23 cellular contexts compared by ENCODE assay signal in the genomic region with DNA sequence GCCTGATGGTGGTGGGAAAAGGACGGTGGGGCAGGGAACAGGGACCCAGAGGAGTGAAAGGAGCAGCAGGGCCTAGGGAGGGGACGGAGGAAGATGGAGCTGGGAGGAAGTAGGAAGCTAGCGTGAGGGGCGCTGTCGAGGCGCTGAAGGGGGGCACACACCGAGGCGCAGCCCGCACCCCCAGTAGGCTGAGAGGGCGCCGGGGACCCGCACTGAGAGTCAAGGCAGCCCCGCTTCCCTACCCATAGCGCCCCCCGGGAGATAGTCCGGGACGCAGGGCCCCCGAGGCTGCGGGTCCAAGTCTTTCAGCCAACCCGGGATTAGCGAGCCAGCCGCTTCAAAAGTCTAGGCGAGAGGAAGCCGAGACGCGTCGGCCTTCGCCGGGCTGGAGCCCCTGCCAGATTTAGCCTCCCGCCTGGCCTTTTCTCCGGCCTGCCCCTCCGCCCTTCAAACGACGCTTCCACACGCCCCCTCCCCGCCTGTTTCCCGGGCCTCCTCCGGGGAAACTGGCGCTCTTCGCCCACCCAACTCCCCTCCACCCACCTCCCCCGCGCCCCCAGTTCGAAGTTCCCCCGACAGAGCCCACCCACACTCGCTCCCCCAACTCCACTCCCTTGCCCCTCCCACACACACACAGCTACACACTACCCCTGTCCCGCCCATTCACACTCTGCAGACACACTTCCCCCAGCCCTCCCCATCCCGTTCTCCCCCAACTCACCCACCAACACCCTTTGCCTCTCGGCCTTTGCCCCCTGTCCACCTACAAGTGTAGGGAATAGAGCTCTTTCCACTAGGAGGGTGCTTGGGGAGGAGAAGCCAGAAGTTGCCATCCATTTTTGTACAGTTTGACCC. TPM values are rescaled to one million over a fixed set of nuclear protein-coding genes. Genes with fewer than 3 reads are reported as not detected.
DNase-seq lines count a peak whose midpoint lies in the region; ATAC-seq, FAIRE-seq and TF ChIP-seq lines count a peak whose summit lies in the region.
"Had no signal": no experiment of that assay in that cellular context is flagged by ENCODE, and none has a peak within 500 bp of the region (broad histone marks: within the 10 kb centered on the region; RNA-seq: fewer than 3 reads in every experiment).

No MANE protein-coding gene starts in this region.

- 5% methylated on average over 27 of the region's 48 CpGs; no CpG with 5 or more reads in 1 of the 2 experiments for WGBS in H1 (ENCODE audit: extremely low coverage in 1 of 2, insufficient coverage in 1 of 2, insufficient read length in 1 of 2, insufficient replicate concordance in 2 of 2, low coverage in 1 of 2, low lambda C conversion rate in 2 of 2, missing lambda C conversion rate in 1 of 2), 2 experiments
- WGBS in suprapubic skin = 14% methylated on average over 41 of the region's 48 CpGs

- no peak overlapping the region for H2BK120ac ChIP-seq in H1 (replicated peaks; ENCODE audit: low read depth, low read length)

- TF ChIP-seq CTCF in H1 (IDR thresholded peaks at IDR 0.05; ENCODE audit: control extremely low read depth in 1 of 3, insufficient read depth in 1 of 3, low read depth in 1 of 3, low read length in 3 of 3) (peak; percentile 18 to 57 (median 56); a peak in 3 of 4 replicates), suprapubic skin (IDR thresholded peaks at IDR 0.05) (no peak)

- no peak overlapping the region for H3K27ac Mint-ChIP-seq in activated naive CD8-positive, alpha-beta T cell treated with anti-CD3 and anti-CD28 coated beads for 36 hours
- H3K27ac Mint-ChIP-seq: activated CD4-positive, alpha-beta T cell treated with anti-CD3 and anti-CD28 coated beads, Interleukin-2, amount 10 ng/mL, durations not matched to agents 24 days and 14 days; CD4-positive, CD25-positive, alpha-beta regulatory T cell; memory B cell; stimulated activated naive B cell treated with anti-CD40 and anti-IgM and Interleukin-4, amounts not matched to agents 10 μg/mL and 1 μg/mL and 100 μg/mL, for 72 hours had no signal

- H4K8ac ChIP-seq in H1 (ENCODE audit: extremely low read depth, insufficient read depth, low read length) = no peak overlapping the region

- H4K91ac ChIP-seq in H1 (replicated peaks; ENCODE audit: insufficient read length, low read length) = no peak overlapping the region

- H3K14ac ChIP-seq in H1 (ENCODE audit: insufficient read length) = no peak overlapping the region

- TF ChIP-seq EP300 in H1 (IDR thresholded peaks at IDR 0.05; ENCODE audit: borderline replicate concordance in 1 of 2, low read depth in 2 of 2, low read length in 2 of 2) (no peak), suprapubic skin (IDR thresholded peaks at IDR 0.05) (no peak)

- H3K4me1 ChIP-seq in H1 (replicated peaks in 1 of 4; ENCODE audit: control insufficient read depth in 3 of 4, insufficient read depth in 4 of 4, low read length in 3 of 4) (peaks cover 10 to 23% (median 15%) of the 10 kb centered on the region in 4 experiments), suprapubic skin (peaks cover 19% of the 10 kb centered on the region)

- peak overlapping the region; percentile 47 for H3K4ac ChIP-seq in H1 (replicated peaks; ENCODE audit: insufficient read length, low read depth, low read length)

- no peak for TF ChIP-seq POLR2A in H1 (IDR thresholded peaks at IDR 0.05; ENCODE audit: control extremely low read depth in 1 of 2, low read depth in 2 of 2, low read length in 2 of 2)
- TF ChIP-seq POLR2A in suprapubic skin (IDR thresholded peaks at IDR 0.05) = no peak

- CTCF ChIA-PET in H1 (lab: Charles Lee; ENCODE audit: partially characterized antibody) = interaction anchor here (0.7 to 2.5 kb wide), 7 partner anchors 10 to 350 kb away, joined by 3 to 9 read pairs (median 3); no protein-coding TSS in a partner anchor

- H3K56ac ChIP-seq in H1 (replicated peaks; ENCODE audit: insufficient read length, low read depth, low read length) = no peak overlapping the region

- peaks cover 92% of the 10 kb centered on the region for H3K27me3 Mint-ChIP-seq in activated naive CD8-positive, alpha-beta T cell treated with anti-CD3 and anti-CD28 coated beads for 36 hours

- H2AK5ac ChIP-seq in H1 (ENCODE audit: low read depth, low read length) = no peak overlapping the region

- no peak overlapping the region for H3K4me3 Mint-ChIP-seq in activated naive CD8-positive, alpha-beta T cell treated with anti-CD3 and anti-CD28 coated beads for 36 hours
- H3K4me3 Mint-ChIP-seq: activated CD4-positive, alpha-beta T cell treated with anti-CD3 and anti-CD28 coated beads, Interleukin-2, amount 10 ng/mL, durations not matched to agents 24 days and 14 days; CD4-positive, CD25-positive, alpha-beta regulatory T cell; memory B cell had no signal

- intact Hi-C loops in left ventricle myocardium superior (cut with micrococcal nuclease) = no loop called here
- intact Hi-C loops in left cardiac atrium (cut with DNase I) = loop anchor here in 1 of 2 donors (5.0 to 10.0 kb wide), 3 partner anchors 48 to 735 kb away; no protein-coding TSS in a partner anchor

- no peaks in the 10 kb centered on the region for H3K36me3 ChIP-seq in H1 (ENCODE audit: control insufficient read depth in 2 of 4, insufficient read depth in 4 of 4, low read length in 3 of 4)
- no peaks in the 10 kb centered on the region for H3K36me3 ChIP-seq in suprapubic skin
- H3K36me3 ChIP-seq: MG63, neutrophil, transverse colon had no signal

- H3K18ac ChIP-seq in H1 (ENCODE audit: extremely low read depth, low read length) = no peak overlapping the region

- 0 out of 2 replicates have a peak overlapping the region, but pooled peaks have one; percentile 25 for H2AFZ ChIP-seq in H1 (ENCODE audit: low read length)

- H3K27me3 ChIP-seq in H1 (replicated peaks in 1 of 4; ENCODE audit: control insufficient read depth in 3 of 4, extremely low read depth in 1 of 4, insufficient read depth in 3 of 4, low read length in 3 of 4) = peaks cover 46 to 89% (median 81%) of the 10 kb centered on the region in 4 experiments
- peaks cover 83% of the 10 kb centered on the region for H3K27me3 ChIP-seq in suprapubic skin

- POLR2A ChIA-PET in H1 (lab: Charles Lee; ENCODE audit: partially characterized antibody) = interaction anchor here (3.3 kb wide), 1 partner anchor 9 kb away, joined by 13 read pairs; the partner anchor contains the start of gene PROX1

- no peaks in the 10 kb centered on the region for H3K79me1 ChIP-seq in H1 (ENCODE audit: low read depth, low read length)

- DNase-seq in left ventricle myocardium superior (peak; percentile 26), left cardiac atrium (no peak), H1 (ENCODE audit: low read depth in 1 of 2, low spot score in 2 of 2) (peak in 1 of 2 experiments; percentile 81), left kidney (ENCODE audit: low read depth, low spot score) (peak; percentile 75), suprapubic skin (ENCODE audit: low spot score in 2 of 2) (no peak), NCI-H2081 treated with DMSO at 0.1 percent for 48 hours (lab: John Stamatoyannopoulos, UW) (no peak)
- DNase-seq in activated naive CD8-positive, alpha-beta T cell treated with anti-CD3 and anti-CD28 coated beads for 36 hours = no peak
- no peak for DNase-seq in NK-92 treated with Interleukin-12 subunit alpha and Interleukin-12 subunit beta, amount 100 ng/mL, for 24 hours (lab: John Stamatoyannopoulos, UW)
- DNase-seq: activated CD4-positive, alpha-beta T cell treated with anti-CD3 and anti-CD28 coated beads, Interleukin-2, amount 10 ng/mL, durations not matched to agents 24 days and 14 days; activated naive CD4-positive, alpha-beta T cell treated with Interleukin-2 at 50 U/mL for 16 hours; CD4-positive, CD25-positive, alpha-beta regulatory T cell; foreskin melanocyte; IMR-90; MG63; NCI-H1694 treated with DMSO at 0.1 percent for 48 hours; NCI-H446; stimulated activated naive B cell treated with anti-CD40 and anti-IgM and Interleukin-4, amounts not matched to agents 10 μg/mL and 1 μg/mL and 100 μg/mL, for 72 hours; transverse colon had no signal

- peaks cover 0 to 10% of the 10 kb centered on the region in 2 experiments for H4K20me1 ChIP-seq in H1 (replicated peaks in 1 of 2; ENCODE audit: control insufficient read depth in 1 of 2, insufficient read depth in 2 of 2, low read length in 2 of 2)

- H2BK5ac ChIP-seq in H1 (ENCODE audit: low read depth, low read length) = no peak overlapping the region; the same call in 1 of the 2 replicates

- FAIRE-seq in H1 (lab: Jason Lieb, UNC) = no peak
- FAIRE-seq: colon, islet of Langerhans had no signal

- peaks cover 4% of the 10 kb centered on the region for H3K9me3 Mint-ChIP-seq in activated naive CD8-positive, alpha-beta T cell treated with anti-CD3 and anti-CD28 coated beads for 36 hours

- H2BK12ac ChIP-seq in H1 (ENCODE audit: low read depth, low read length) = 0 out of 2 replicates have a peak overlapping the region, but pooled peaks have one; percentile 50

- no peak overlapping the region; the same call in 1 of the 2 replicates for H2BK15ac ChIP-seq in H1 (ENCODE audit: low read length)

- no peak overlapping the region for H2BK20ac ChIP-seq in H1 (ENCODE audit: low read length)

- peaks cover 3% of the 10 kb centered on the region for H3K4me1 Mint-ChIP-seq in activated naive CD8-positive, alpha-beta T cell treated with anti-CD3 and anti-CD28 coated beads for 36 hours
- H3K4me1 Mint-ChIP-seq: activated CD4-positive, alpha-beta T cell treated with anti-CD3 and anti-CD28 coated beads, Interleukin-2, amount 10 ng/mL, durations not matched to agents 24 days and 14 days had no signal

- 0 out of 4 replicates have a peak, but pooled peaks of 1 of the 2 experiments have one; percentile 4 for TF ChIP-seq RAD21 in H1 (IDR thresholded peaks at IDR 0.05 in 1 of 2, conservative IDR thresholded peaks at IDR 0.05 in 1 of 2; ENCODE audit: low read depth in 2 of 2, low read length in 2 of 2)

- no peak overlapping the region for H3K23ac ChIP-seq in H1 (ENCODE audit: insufficient read length)

- H3K27ac ChIP-seq in H1 (ENCODE audit: low read depth, low read length) (no peak overlapping the region), suprapubic skin (no peak overlapping the region)
- H3K27ac ChIP-seq: epithelial cell of prostate, neutrophil, transverse colon had no signal

- H3K4me2 ChIP-seq in H1 (ENCODE audit: insufficient read depth in 1 of 2, low read depth in 2 of 2, low read length in 2 of 2) = peak overlapping the region; percentile 79 to 82

- no peak for ATAC-seq in left ventricle myocardium superior
- no peak for ATAC-seq in left cardiac atrium
- ATAC-seq: stimulated activated naive B cell treated with anti-CD40 and anti-IgM and Interleukin-4, amounts not matched to agents 10 μg/mL and 1 μg/mL and 100 μg/mL, for 72 hours had no signal

- no peaks in the 10 kb centered on the region for H3K9me3 ChIP-seq in H1 (ENCODE audit: insufficient read depth in 2 of 2, low read depth in 1 of 2, low read length in 1 of 2)
- no peaks in the 10 kb centered on the region for H3K9me3 ChIP-seq in suprapubic skin
- H3K9me3 ChIP-seq: MG63, neutrophil, transverse colon had no signal

- no peak overlapping the region for H4K5ac ChIP-seq in H1 (ENCODE audit: insufficient read length, low read depth, low read length)

- H3K79me2 ChIP-seq in H1 (ENCODE audit: control insufficient read depth in 1 of 2, insufficient read depth in 2 of 2, low read length in 2 of 2) = no peaks in the 10 kb centered on the region

- no peak overlapping the region for H3K9ac ChIP-seq in H1 (replicated peaks in 1 of 4; ENCODE audit: extremely low read depth in 1 of 4, low read depth in 3 of 4, low read length in 3 of 4)

- H3K4me3 ChIP-seq in H1 (ENCODE audit: extremely low read depth in 1 of 4, insufficient read depth in 2 of 4, low read depth in 3 of 4, low read length in 4 of 4) = peak overlapping the region; percentile 42 to 66 (median 46)
- H3K4me3 ChIP-seq in suprapubic skin = peak overlapping the region; percentile 9
- H3K4me3 ChIP-seq: MG63, transverse colon had no signal

- H3K36me3 Mint-ChIP-seq in activated naive CD8-positive, alpha-beta T cell treated with anti-CD3 and anti-CD28 coated beads for 36 hours = no peaks in the 10 kb centered on the region
- H3K36me3 Mint-ChIP-seq: CD4-positive, CD25-positive, alpha-beta regulatory T cell had no signal

- peaks cover 22% of the 10 kb centered on the region for H3K23me2 ChIP-seq in H1 (ENCODE audit: low read depth, low read length)

RNA-seq across cellular contexts. Expression of gene PROX1, which starts 7.8 kb away (rescaled TPM):
- 95.0 TPM for total RNA-seq in left ventricle myocardium superior
- total RNA-seq in left cardiac atrium = 10 to 100 TPM; 59.5 to 77.9 TPM
- 1.5 and 2.0 TPM in 2 replicates for total RNA-seq in H1 (2021; fragmentation: NEBNext Ultra II Directional; extraction: Animal tissue kit (Norgen Biotek cat#: 25700))
- 0.30 and 0.82 TPM in 2 replicates for polyA plus RNA-seq in H1 (2011; rRNA removed)
- 0.30 TPM for polyA plus RNA-seq in H1 (2011; cell fraction: cytosol; rRNA removed)
- polyA plus RNA-seq in H1 (2011; cell fraction: nucleus; rRNA removed) = 0.80 TPM
- 0.33 to 0.96 TPM (median 0.75 TPM) in 4 replicates for polyA plus RNA-seq in H1 (2012, experiment 1 of 2)
- 0.45 TPM for polyA plus RNA-seq in H1 (2012, experiment 2 of 2)
- 0.32 TPM for polyA plus RNA-seq in H1 (2013, experiment 1 of 2)
- 0.40 TPM for polyA plus RNA-seq in H1 (2013, experiment 2 of 2)
- 0.54 and 2.3 TPM in 2 replicates for polyA minus RNA-seq in H1 (2011; rRNA and poly(A)+ RNA removed)
- polyA minus RNA-seq in H1 (2011; cell fraction: cytosol; rRNA and poly(A)+ RNA removed) = 1.0 TPM
- polyA minus RNA-seq in H1 (2011; cell fraction: nucleus; rRNA and poly(A)+ RNA removed) = 3.6 TPM
- total RNA-seq in suprapubic skin = 1 to 10 TPM in 3 of 4 donors, under 1 TPM in 1; 0.68 to 1.9 (median 1.3) TPM
- not detected for total RNA-seq in activated naive CD8-positive, alpha-beta T cell treated with anti-CD3 and anti-CD28 coated beads for 36 hours
- total RNA-seq: activated CD4-positive, alpha-beta T cell treated with anti-CD3 and anti-CD28 coated beads, Interleukin-2, amount 10 ng/mL, durations not matched to agents 24 days and 14 days; CD4-positive, CD25-positive, alpha-beta regulatory T cell had no signal
- polyA plus RNA-seq: CD4-positive, CD25-positive, alpha-beta regulatory T cell had no signal

Comparison
In these comparisons a context has a peak if more than half of its experiments do, and no peak if none do; other contexts are left out.
1. DNase-seq: peak in left ventricle myocardium superior (single experiment) and left kidney (single experiment); none in left cardiac atrium (single experiment), suprapubic skin (0 of 2), NCI-H2081 treated with DMSO at 0.1 percent for 48 hours (single experiment), activated naive CD8-positive, alpha-beta T cell treated with anti-CD3 and anti-CD28 coated beads for 36 hours (single experiment) and NK-92 treated with Interleukin-12 subunit alpha and Interleukin-12 subunit beta, amount 100 ng/mL, for 24 hours (single experiment).
2. CTCF ChIP-seq: peak in H1 (3 of 3); none in suprapubic skin (0 of 2).
3. RNA of gene PROX1, which starts 7.8 kb away (total RNA-seq): 95.0 TPM in left ventricle myocardium superior (single experiment) and 59.5 to 77.9 TPM in left cardiac atrium; 1.5 to 2.0 TPM in H1, 0.68 to 1.9 TPM in suprapubic skin and not detected in activated naive CD8-positive, alpha-beta T cell treated with anti-CD3 and anti-CD28 coated beads for 36 hours; every median in the first group is over 10 times any median in the second.